In genomic region chr13:111893071-111893606, GRCh38 we compare ENCODE assay signal across 13 cellular contexts.
A peak's percentile ranks its signal among the peaks of the same experiment; 100 is the strongest.
DNase-seq lines count a peak whose midpoint lies in the region; ATAC-seq and TF ChIP-seq lines count a peak whose summit lies in the region.
"Had no signal": no experiment of that assay in that cellular context is flagged by ENCODE, and none has a peak within 500 bp of the region (broad histone marks: within the 10 kb centered on the region; RNA-seq: fewer than 3 reads in every experiment).

No MANE protein-coding gene starts in this region.

- H3K27me3 ChIP-seq in rectal smooth muscle tissue (ENCODE audit: control insufficient read depth, insufficient read depth, low read length) = peaks cover 7% of the 10 kb centered on the region

- H3K4me1 ChIP-seq in rectal smooth muscle tissue (ENCODE audit: control insufficient read depth, insufficient read depth, low read length) = no peaks in the 10 kb centered on the region
- H3K4me1 ChIP-seq in mucosa of descending colon (ENCODE audit: low read depth) = no peaks in the 10 kb centered on the region
- H3K4me1 ChIP-seq: Caco-2, prostate gland had no signal

- POLR2A ChIA-PET in HEK293T (lab: Yijun Ruan, JAX) = no interaction called here

- H3K9me3 ChIP-seq in iPS-18c (ENCODE audit: control insufficient read depth, insufficient read depth, low read length) (no peaks in the 10 kb centered on the region), mucosa of descending colon (no peaks in the 10 kb centered on the region)
- H3K9me3 ChIP-seq: prostate gland had no signal

- intact Hi-C loops in mucosa of descending colon (cut with DNase I, micrococcal nuclease) = no loop called here

- H3K36me3 ChIP-seq in rectal smooth muscle tissue (ENCODE audit: control insufficient read depth, insufficient read depth, low read length) = no peaks in the 10 kb centered on the region
- no peaks in the 10 kb centered on the region for H3K36me3 ChIP-seq in mucosa of descending colon (ENCODE audit: low read depth)
- H3K36me3 ChIP-seq: prostate gland had no signal

- H3K4me3 ChIP-seq in iPS-18c (ENCODE audit: insufficient read depth, low read depth, low read length) (peak overlapping the region; percentile 45), rectal smooth muscle tissue (ENCODE audit: low read length) (peak overlapping the region; percentile 9), mucosa of descending colon (no peak overlapping the region), foreskin fibroblast (ENCODE audit: low read depth in 1 of 2, low read length in 2 of 2) (no peak overlapping the region)
- H3K4me3 ChIP-seq: prostate gland had no signal

- CTCF ChIA-PET in HEK293T (lab: Yijun Ruan, JAX) = no interaction called here

- ATAC-seq in GM18909 (IDR thresholded peaks at IDR 0.05; ENCODE audit: poor library complexity, unreplicated experiment) (no peak), mucosa of descending colon (no peak)

- DNase-seq in HEK293T (ENCODE audit: extremely low spot score) (peak; percentile 25), brain pericyte (ENCODE audit: low read depth, low spot score) (peak; percentile 47), NCI-H524 treated with DMSO at 0.1 percent for 48 hours (lab: John Stamatoyannopoulos, UW) (no peak), mucosa of descending colon (no peak), foreskin fibroblast (no peak)
- DNase-seq: activated CD4-positive, alpha-beta T cell treated with anti-CD3 and anti-CD28 coated beads, Interleukin-2, amount 50 U/mL, for 48 hours; activated naive CD8-positive, alpha-beta T cell treated with anti-CD3 and anti-CD28 coated beads for 36 hours; Caco-2; kidney glomerular epithelial cell had no signal

- H3K27ac ChIP-seq in rectal smooth muscle tissue (ENCODE audit: low read depth, low read length) = no peak overlapping the region
- H3K27ac ChIP-seq: prostate gland had no signal

- TF ChIP-seq CTCF in mucosa of descending colon (IDR thresholded peaks at IDR 0.05) = no peak
- no peak for TF ChIP-seq CTCF in foreskin fibroblast (IDR thresholded peaks at IDR 0.05; ENCODE audit: low read depth, low read length)

- H3K9ac ChIP-seq in rectal smooth muscle tissue (ENCODE audit: low read length) = no peak overlapping the region

TF ChIP-seq in HEK293T, 16 proteins besides CTCF, POLR2A, EP300 and RAD21:
- TF ChIP-seq L3MBTL2 (conservative IDR thresholded peaks at IDR 0.05) (peak; percentile 84), HDGF (IDR thresholded peaks at IDR 0.05; ENCODE audit: borderline replicate concordance) (no peak)

Comparison
In these comparisons a context has a peak if more than half of its experiments do, and no peak if none do; other contexts are left out.
1. DNase-seq: peak in HEK293T (single experiment) and brain pericyte (single experiment); none in NCI-H524 treated with DMSO at 0.1 percent for 48 hours (single experiment), mucosa of descending colon (0 of 3) and foreskin fibroblast (0 of 2).
2. H3K4me3 ChIP-seq: peak in iPS-18c (single experiment) and rectal smooth muscle tissue (single experiment); none in mucosa of descending colon (single experiment) and foreskin fibroblast (0 of 2).